ENCODE assay signal across 8 cellular contexts in the genomic region with DNA sequence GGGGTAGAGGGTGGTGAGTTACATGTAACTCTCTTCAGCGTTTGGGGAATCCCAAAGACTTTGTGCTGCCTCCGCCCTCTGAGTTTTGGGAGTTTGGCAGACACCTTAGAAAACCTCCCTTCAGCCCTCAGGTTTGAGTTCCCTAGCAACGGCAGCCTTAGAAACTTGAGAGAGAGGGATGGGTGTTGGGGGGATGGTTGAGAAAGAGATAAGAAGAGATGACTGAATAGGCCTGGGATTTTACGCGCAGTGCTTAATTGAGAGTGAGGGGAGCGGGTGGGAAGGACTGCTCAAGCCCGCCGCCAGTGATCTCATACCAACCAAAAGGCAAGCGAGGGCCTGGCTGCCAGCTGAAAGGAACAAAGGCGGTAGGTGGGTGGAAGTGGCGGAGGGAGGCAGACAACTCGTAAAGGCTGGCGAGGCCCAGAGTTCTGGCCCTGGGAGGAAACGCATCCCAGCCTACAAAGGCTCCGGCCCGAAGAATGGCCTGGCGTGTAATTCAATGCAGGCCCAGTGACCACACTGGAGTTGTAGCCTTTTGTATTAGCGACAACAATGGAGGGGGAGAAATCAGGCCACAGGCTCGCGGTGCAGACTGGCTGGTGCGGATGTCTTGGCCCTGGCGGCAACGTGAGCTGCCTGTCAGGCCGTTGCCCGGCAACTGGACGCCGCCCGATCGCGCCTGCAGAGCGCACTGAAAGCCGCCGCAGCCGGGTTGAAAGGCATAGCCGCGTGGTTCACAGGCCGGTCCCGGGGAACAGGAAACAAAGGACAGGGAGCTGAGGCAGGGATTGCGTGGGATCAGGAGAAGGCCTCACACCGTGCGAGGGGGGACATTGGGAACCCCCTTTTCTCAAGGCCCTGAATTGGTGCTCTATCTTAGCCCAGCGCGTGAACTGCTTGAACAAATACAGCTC. TPM values are rescaled to one million over a fixed set of nuclear protein-coding genes. Genes with fewer than 3 reads are reported as not detected.
DNase-seq lines count a peak whose midpoint lies in the region; ATAC-seq and TF ChIP-seq lines count a peak whose summit lies in the region.

No MANE protein-coding gene starts in this region.

- no peaks in the 10 kb centered on the region for H3K4me1 ChIP-seq in RWPE2 (ENCODE audit: insufficient read depth, poor library complexity, severe bottlenecking)

- in situ Hi-C loops in G401 (cut with HindIII; ENCODE audit: low sequenced_read_pairs), result no loop called here

- H3K27ac ChIP-seq in RWPE2 (ENCODE audit: poor library complexity, severe bottlenecking), result no peak overlapping the region

- TF ChIP-seq CTCF in RWPE2 (IDR thresholded peaks at IDR 0.05; ENCODE audit: poor library complexity, severe bottlenecking), result no peak

- no peak overlapping the region for H3K4me3 ChIP-seq in RWPE2 (ENCODE audit: severe bottlenecking)

- no peaks in the 10 kb centered on the region for H3K36me3 ChIP-seq in RWPE2 (ENCODE audit: low read depth)

- H3K9me3 ChIP-seq in RWPE2 (ENCODE audit: severe bottlenecking), result no peaks in the 10 kb centered on the region

- DNase-seq in G401 (ENCODE audit: low spot score) (peak; percentile 71), RWPE2 (ENCODE audit: low spot score) (peak; percentile 61), dermis blood vessel endothelial cell (peak; percentile 79), left lobe of liver (ENCODE audit: low spot score) (peak; percentile 60), H4 (ENCODE audit: low spot score) (no peak)
- DNase-seq in stimulated activated CD4-positive, alpha-beta T cell treated with anti-CD3 and anti-CD28 coated beads, Interleukin-4, amount 100 ng/mL, for 1 hour, result peak; percentile 25

- ATAC-seq in HG03139 (IDR thresholded peaks at IDR 0.05; ENCODE audit: unreplicated experiment) (peak; percentile 64), RWPE2 (ENCODE audit: low read depth) (peak; percentile 92), left lobe of liver (peak; percentile 80), HG02870 (IDR thresholded peaks at IDR 0.05; ENCODE audit: unreplicated experiment) (no peak)

- no peaks in the 10 kb centered on the region for H3K27me3 ChIP-seq in RWPE2 (ENCODE audit: insufficient read depth, poor library complexity, severe bottlenecking)

RNA-seq across cellular contexts. Expression of a gene that starts 39.9 kb away (rescaled TPM):
- 89.1 and 113 TPM in 2 replicates for total RNA-seq in G401 (2014; rRNA removed; shearing (Covaris generic))
- total RNA-seq in dermis blood vessel endothelial cell (53.6 and 79.0 TPM in 2 replicates), left lobe of liver (19.9 TPM)
- 94.4 and 100 TPM in 2 replicates for total RNA-seq in H4 (2014; rRNA removed; shearing (Covaris generic))
